ENCODE assay signal across 1 cellular context in genomic region chr6:4928426-4928825, GRCh38.
TF ChIP-seq lines count a peak whose summit lies in the region.

No MANE protein-coding gene starts in this region.

TF ChIP-seq in K562, 482 proteins besides CTCF, POLR2A, EP300 and RAD21 (continued from another document and continues in another):
- TF ChIP-seq PREB (CRISPR knock-in tag; IDR thresholded peaks at IDR 0.05) (no peak), GABPA (tag; conservative IDR thresholded peaks at IDR 0.05; ENCODE audit: low read depth) (peak; percentile 30; the same call in 1 of the 2 replicates), ZHX1 (conservative IDR thresholded peaks at IDR 0.05; ENCODE audit: low read length) (no peak), KLF13 (tag; IDR thresholded peaks at IDR 0.05; ENCODE audit: borderline replicate concordance, low read depth) (no peak), ZNF445 (CRISPR knock-in tag; IDR thresholded peaks at IDR 0.05; ENCODE audit: low read depth) (no peak), SAFB2 (IDR thresholded peaks at IDR 0.05; ENCODE audit: borderline replicate concordance, low read depth, low read length, severe bottlenecking) (no peak), TCF7L2 (IDR thresholded peaks at IDR 0.05; ENCODE audit: low read depth, low read length) (no peak), OTX1 (CRISPR knock-in tag; IDR thresholded peaks at IDR 0.05) (no peak), BRD9 (IDR thresholded peaks at IDR 0.05; ENCODE audit: low read depth, partially characterized antibody) (peak; percentile 86), NFXL1 (CRISPR knock-in tag; IDR thresholded peaks at IDR 0.05) (no peak), SP1 (CRISPR knock-in tag; IDR thresholded peaks at IDR 0.05) (no peak), ZBTB34 (CRISPR knock-in tag; IDR thresholded peaks at IDR 0.05) (no peak), ZFP91 (CRISPR knock-in tag; IDR thresholded peaks at IDR 0.05) (no peak), SLC30A9 (CRISPR knock-in tag; IDR thresholded peaks at IDR 0.05) (no peak), JUND (IDR thresholded peaks at IDR 0.05; ENCODE audit: borderline replicate concordance, low read depth, low read length) (peak; percentile 79; the same call in 1 of the 2 replicates), JUND (tag; IDR thresholded peaks at IDR 0.05; ENCODE audit: borderline replicate concordance, low read depth, low read length) (no peak; the same call in 1 of the 3 replicates), AFF1 (IDR thresholded peaks at IDR 0.05; ENCODE audit: low read depth in 1 of 2, partially characterized antibody in 2 of 2) (peak; percentile 25 to 87), MEF2A (IDR thresholded peaks at IDR 0.05; ENCODE audit: control insufficient read depth, low read depth, low read length) (peak; percentile 72; the same call in 1 of the 2 replicates), PTRF (tag; IDR thresholded peaks at IDR 0.05) (no peak), ZEB2 (IDR thresholded peaks at IDR 0.05) (peak; percentile 62; the same call in 1 of the 2 replicates), DDX20 (tag; IDR thresholded peaks at IDR 0.05; ENCODE audit: low read depth) (no peak), POU5F1 (IDR thresholded peaks at IDR 0.05; ENCODE audit: borderline replicate concordance, low read depth, low read length, partially characterized antibody) (no peak), NFE2 (IDR thresholded peaks at IDR 0.05; ENCODE audit: low read depth) (peak; percentile 94), SP2 (IDR thresholded peaks at IDR 0.05; ENCODE audit: extremely low read depth, low read depth, low read length, poor library complexity, severe bottlenecking) (no peak), HLTF (IDR thresholded peaks at IDR 0.05) (0 out of 2 replicates have a peak, but pooled peaks have one; percentile 76), PRDM10 (IDR thresholded peaks at IDR 0.05; ENCODE audit: partially characterized antibody) (no peak), GABPB2 (CRISPR knock-in tag; conservative IDR thresholded peaks at IDR 0.05) (no peak), CLOCK (CRISPR knock-in tag; IDR thresholded peaks at IDR 0.05; ENCODE audit: borderline replicate concordance) (no peak), MECOM (CRISPR knock-in tag; IDR thresholded peaks at IDR 0.05) (0 out of 2 replicates have a peak, but pooled peaks have one; percentile 24), ZNF740 (CRISPR knock-in tag; IDR thresholded peaks at IDR 0.05) (no peak), ZNF740 (tag; IDR thresholded peaks at IDR 0.05) (no peak), PBX2 (CRISPR knock-in tag; IDR thresholded peaks at IDR 0.05; ENCODE audit: low read depth) (no peak), PBX2 (tag; conservative IDR thresholded peaks at IDR 0.05; ENCODE audit: low read depth) (peak; percentile 67), HDAC8 (tag; IDR thresholded peaks at IDR 0.05) (no peak), THRAP3 (IDR thresholded peaks at IDR 0.05; ENCODE audit: borderline replicate concordance) (peak; percentile 26; the same call in 1 of the 2 replicates), MTA2 (IDR thresholded peaks at IDR 0.05; ENCODE audit: low read depth) (peak; percentile 95)
